ENCODE assay signal across 2 cellular contexts in genomic region chr2:26557244-26557925, GRCh38.
TF ChIP-seq lines count a peak whose summit lies in the region.

No MANE protein-coding gene starts in this region.

TF ChIP-seq in HepG2, 621 proteins besides CTCF, POLR2A, EP300 and RAD21:
- TF ChIP-seq SNAPC4 (CRISPR knock-in tag; IDR thresholded peaks at IDR 0.05): no peak
- no peak for TF ChIP-seq HHEX (CRISPR knock-in tag; IDR thresholded peaks at IDR 0.05)
- TF ChIP-seq KAT8 (CRISPR knock-in tag; IDR thresholded peaks at IDR 0.05): no peak
- TF ChIP-seq NFYB (CRISPR knock-in tag; IDR thresholded peaks at IDR 0.05): no peak
- no peak for TF ChIP-seq KAT7 (CRISPR knock-in tag; IDR thresholded peaks at IDR 0.05; ENCODE audit: borderline replicate concordance)
- TF ChIP-seq CHCHD3 (CRISPR knock-in tag; IDR thresholded peaks at IDR 0.05): no peak
- TF ChIP-seq MAFF (IDR thresholded peaks at IDR 0.05; ENCODE audit: low read depth, low read length): no peak
- TF ChIP-seq ZBTB7A (CRISPR knock-in tag; IDR thresholded peaks at IDR 0.05): no peak
- no peak for TF ChIP-seq TEAD2 (CRISPR knock-in tag; IDR thresholded peaks at IDR 0.05)
- no peak for TF ChIP-seq NFRKB (IDR thresholded peaks at IDR 0.05)
- no peak for TF ChIP-seq MLX (CRISPR knock-in tag; IDR thresholded peaks at IDR 0.05)
- TF ChIP-seq GZF1 (CRISPR knock-in tag; IDR thresholded peaks at IDR 0.05): no peak
- TF ChIP-seq RERE (CRISPR knock-in tag; IDR thresholded peaks at IDR 0.05; ENCODE audit: low read depth): no peak
TF ChIP-seq in HepG2: peak in this region for 0.

TF ChIP-seq in K562, 482 proteins besides CTCF, POLR2A, EP300 and RAD21 (continued from another document):
- no peak for TF ChIP-seq CTCFL (IDR thresholded peaks at IDR 0.05; ENCODE audit: borderline replicate concordance, insufficient read depth, low read depth, low read length, poor library complexity, severe bottlenecking)
